In the genomic region with DNA sequence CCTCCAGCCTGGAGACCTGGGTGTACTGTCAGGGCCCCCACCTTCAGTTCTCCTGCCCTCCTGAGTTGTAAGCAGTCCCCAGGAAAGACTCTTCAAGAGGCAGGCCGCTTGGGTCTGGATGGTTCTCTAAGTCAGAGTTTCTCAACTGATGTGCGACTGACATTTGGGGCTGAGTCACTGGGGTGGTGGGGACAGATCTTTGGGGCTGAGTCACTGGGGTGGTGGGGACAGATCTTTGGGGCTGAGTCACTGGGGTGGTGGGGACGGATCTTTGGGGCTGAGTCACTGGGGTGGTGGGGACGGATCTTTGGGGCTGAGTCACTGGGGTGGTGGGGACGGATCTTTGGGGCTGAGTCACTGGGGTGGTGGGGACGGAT, we compare ENCODE assay signal across 13 cellular contexts. TPM values are rescaled to one million over a fixed set of nuclear protein-coding genes. Genes with fewer than 3 reads are reported as not detected.
DNase-seq lines count a peak whose midpoint lies in the region; ATAC-seq and TF ChIP-seq lines count a peak whose summit lies in the region.
"Not testable (repeated sequence)": the region's sequence is repeated elsewhere in the genome, so short reads cannot be mapped to it uniquely, and the experiment has no call there.
"Had no signal": no experiment of that assay in that cellular context is flagged by ENCODE, and none has a peak within 500 bp of the region (broad histone marks: within the 10 kb centered on the region; RNA-seq: fewer than 3 reads in every experiment).

No MANE protein-coding gene starts in this region.

- peak overlapping the region; percentile 62 for H3K4me2 ChIP-seq in PC-3 (ENCODE audit: low read length)
- not testable (repeated sequence) for H3K4me2 ChIP-seq in fibroblast of lung (ENCODE audit: extremely low read depth, insufficient read depth, low read length)

- H3F3A ChIP-seq in PC-3 (ENCODE audit: low read length, unreplicated experiment) = not testable (repeated sequence)

- H3K27me3 ChIP-seq in AG04450 (ENCODE audit: control insufficient read depth, insufficient read depth, low read length); PC-3 (ENCODE audit: low read length); fibroblast of lung (ENCODE audit: control insufficient read depth, insufficient read depth, low read length): not testable (repeated sequence)

- not testable (repeated sequence) for BruUV-seq in PC-3 (replicated peaks; lab: Mats Ljungman, UMichigan)

- TF ChIP-seq CTCF in AG04450 (IDR thresholded peaks at IDR 0.05; ENCODE audit: low read depth, low read length); HFFc6 (IDR thresholded peaks at IDR 0.05); PC-3 (conservative IDR thresholded peaks at IDR 0.05; ENCODE audit: low read depth, low read length); fibroblast of lung (conservative IDR thresholded peaks at IDR 0.05 in 1 of 2, IDR thresholded peaks at IDR 0.05 in 1 of 2; ENCODE audit: low read depth in 1 of 2, low read length in 2 of 2): not testable (repeated sequence)

- POLR2A ChIA-PET in AG04450 (lab: Yijun Ruan, JAX); PC-3 (lab: Charles Lee; ENCODE audit: unreplicated experiment); activated CD4-positive, alpha-beta T cell treated with anti-CD3 and anti-CD28 coated beads for 36 hours (lab: Charles Lee): not testable (repeated sequence)

- H3K9ac ChIP-seq in PC-3 (ENCODE audit: low read length) = peak overlapping the region; percentile 4
- not testable (repeated sequence) for H3K9ac ChIP-seq in fibroblast of lung (ENCODE audit: insufficient read depth, low read length)

- not testable (repeated sequence) for H4K20me1 ChIP-seq in PC-3 (ENCODE audit: low read length); fibroblast of lung (ENCODE audit: control insufficient read depth, extremely low read depth, insufficient read depth, low read length)

- H3K4me3 ChIP-seq in AG04450 (ENCODE audit: low read depth, low read length); PC-3 (ENCODE audit: low read length); fibroblast of lung (replicated peaks in 1 of 4; ENCODE audit: control extremely low read depth in 1 of 4, insufficient read depth in 1 of 4, low read depth in 3 of 4, low read length in 4 of 4): not testable (repeated sequence)

- intact Hi-C loops in PC-3 (cut with micrococcal nuclease); activated CD4-positive, alpha-beta T cell treated with anti-CD3 and anti-CD28 coated beads for 36 hours (cut with DNase I, micrococcal nuclease); activated naive CD4-positive, alpha-beta T cell treated with anti-CD3 and anti-CD28 coated beads for 36 hours (cut with micrococcal nuclease): not testable (repeated sequence)

- H3K27ac Mint-ChIP-seq in HFFc6; activated CD4-positive, alpha-beta T cell treated with anti-CD3 and anti-CD28 coated beads for 36 hours; activated naive CD4-positive, alpha-beta T cell treated with anti-CD3 and anti-CD28 coated beads for 36 hours: not testable (repeated sequence)

- peaks cover 29% of the 10 kb centered on the region for H3K36me3 Mint-ChIP-seq in HFFc6 (ENCODE audit: low read depth)
- not testable (repeated sequence) for H3K36me3 Mint-ChIP-seq in activated CD4-positive, alpha-beta T cell treated with anti-CD3 and anti-CD28 coated beads for 36 hours (ENCODE audit: low read depth); activated naive CD4-positive, alpha-beta T cell treated with anti-CD3 and anti-CD28 coated beads for 36 hours (ENCODE audit: low read depth)

- not testable (repeated sequence) for DNase-seq in AG04450 (ENCODE audit: low read depth, low spot score)
- peak; percentile 24 for DNase-seq in HFFc6
- DNase-seq in PC-3 = peak; percentile 82
- DNase-seq in activated CD4-positive, alpha-beta T cell treated with anti-CD3 and anti-CD28 coated beads for 36 hours = peak; percentile 56
- peak; percentile 9 for DNase-seq in activated naive CD4-positive, alpha-beta T cell treated with anti-CD3 and anti-CD28 coated beads for 36 hours
- peak; percentile 52 to 79 for DNase-seq in fibroblast of lung (ENCODE audit: low read depth in 2 of 2)
- DNase-seq in renal cortical epithelial cell (ENCODE audit: low read depth) = peak; percentile 63
- DNase-seq in stimulated activated CD8-positive, alpha-beta memory T cell treated with anti-CD3 and anti-CD28 coated beads, Interleukin-15, amount 100 ng/mL, for 48 hours (ENCODE audit: low read depth in 2 of 2) = peak; percentile 19 to 40

- peak overlapping the region; percentile 33 for H3K27ac ChIP-seq in AG04450 (ENCODE audit: low read depth, low read length)
- peak overlapping the region; percentile 96 for H3K27ac ChIP-seq in PC-3 (ENCODE audit: low read length)
- not testable (repeated sequence) for H3K27ac ChIP-seq in fibroblast of lung (ENCODE audit: insufficient read depth, low read length)

- not testable (repeated sequence) for H3K27me3 Mint-ChIP-seq in HFFc6 (ENCODE audit: insufficient read depth); activated naive CD4-positive, alpha-beta T cell treated with anti-CD3 and anti-CD28 coated beads for 36 hours (ENCODE audit: low read depth)
- H3K27me3 Mint-ChIP-seq in activated CD4-positive, alpha-beta T cell treated with anti-CD3 and anti-CD28 coated beads for 36 hours = peaks cover 13% of the 10 kb centered on the region

- not testable (repeated sequence) for H3K79me2 ChIP-seq in PC-3 (ENCODE audit: low read length); fibroblast of lung (ENCODE audit: control insufficient read depth, insufficient read depth, low read length)

- not testable (repeated sequence) for H3K36me3 ChIP-seq in PC-3 (ENCODE audit: low read depth, low read length); fibroblast of lung (ENCODE audit: control insufficient read depth, insufficient read depth, low read length)

- H3K9me3 ChIP-seq in AG04450 (ENCODE audit: control insufficient read depth, insufficient read depth, low read length) = peaks cover 12% of the 10 kb centered on the region
- H3K9me3 ChIP-seq in PC-3 (ENCODE audit: low read length); fibroblast of lung (ENCODE audit: control insufficient read depth, insufficient read depth, low read depth, low read length): not testable (repeated sequence)

- ATAC-seq in PC-3 = peak; percentile 84
- peak; percentile 74 for ATAC-seq in activated CD4-positive, alpha-beta T cell treated with anti-CD3 and anti-CD28 coated beads for 36 hours

- peaks cover 36% of the 10 kb centered on the region for H3K4me1 ChIP-seq in PC-3 (ENCODE audit: insufficient read depth, low read length)
- not testable (repeated sequence) for H3K4me1 ChIP-seq in fibroblast of lung (ENCODE audit: control insufficient read depth, extremely low read depth, insufficient read depth, low read length)

- peaks cover 25% of the 10 kb centered on the region for H3K9me3 Mint-ChIP-seq in HFFc6
- not testable (repeated sequence) for H3K9me3 Mint-ChIP-seq in activated CD4-positive, alpha-beta T cell treated with anti-CD3 and anti-CD28 coated beads for 36 hours (ENCODE audit: low read depth)
- peaks cover 12% of the 10 kb centered on the region for H3K9me3 Mint-ChIP-seq in activated naive CD4-positive, alpha-beta T cell treated with anti-CD3 and anti-CD28 coated beads for 36 hours

- peaks cover 42% of the 10 kb centered on the region for H3K4me1 Mint-ChIP-seq in HFFc6 (ENCODE audit: low read depth)
- not testable (repeated sequence) for H3K4me1 Mint-ChIP-seq in activated CD4-positive, alpha-beta T cell treated with anti-CD3 and anti-CD28 coated beads for 36 hours; activated naive CD4-positive, alpha-beta T cell treated with anti-CD3 and anti-CD28 coated beads for 36 hours (ENCODE audit: low read depth)

- not testable (repeated sequence) for H2AFZ ChIP-seq in PC-3 (ENCODE audit: low read length); fibroblast of lung (ENCODE audit: low read length)

- not testable (repeated sequence) for H3K9me2 ChIP-seq in PC-3 (replicated peaks; ENCODE audit: low read length)

- not testable (repeated sequence) for H3K4me3 Mint-ChIP-seq in HFFc6; activated CD4-positive, alpha-beta T cell treated with anti-CD3 and anti-CD28 coated beads for 36 hours; activated naive CD4-positive, alpha-beta T cell treated with anti-CD3 and anti-CD28 coated beads for 36 hours

- CTCF ChIA-PET in AG04450 (lab: Charles Lee) = interaction anchor here (0.5 kb wide), 1 partner anchor 25 kb away, joined by 3 read pairs; no protein-coding TSS in a partner anchor
- CTCF ChIA-PET in PC-3 (lab: Charles Lee); activated CD4-positive, alpha-beta T cell treated with anti-CD3 and anti-CD28 coated beads for 36 hours (lab: Charles Lee); activated naive CD4-positive, alpha-beta T cell treated with anti-CD3 and anti-CD28 coated beads for 36 hours (lab: Charles Lee): not testable (repeated sequence)

RNA-seq across cellular contexts. Expression of gene APCDD1L, which starts 26.8 kb away (rescaled TPM):
- polyA plus RNA-seq in AG04450 (2011; rRNA removed) = 8.6 and 14.5 TPM in 2 replicates
- polyA minus RNA-seq in AG04450 (2011; rRNA and poly(A)+ RNA removed) = 8.3 and 10.1 TPM in 2 replicates
- total RNA-seq in HFFc6 (2021; fragmentation: NEBNext Ultra II Directional; extraction: Animal tissue kit (Norgen Biotek cat#: 25700)) = 10 to 100 TPM; 14.5 to 43.3 (median 34.9) TPM
- total RNA-seq in PC-3 (2014; rRNA removed) = 2.0 and 4.9 TPM in 2 replicates
- total RNA-seq in activated CD4-positive, alpha-beta T cell treated with anti-CD3 and anti-CD28 coated beads for 36 hours = not detected
- not detected for total RNA-seq in activated naive CD4-positive, alpha-beta T cell treated with anti-CD3 and anti-CD28 coated beads for 36 hours
- total RNA-seq in fibroblast of lung = 0.99 and 1.0 TPM in 2 replicates
- 0.18 and 1.6 TPM in 2 replicates for polyA plus RNA-seq in fibroblast of lung
- polyA plus RNA-seq in fibroblast of lung (2012) = 0.72 and 3.5 TPM in 2 replicates
- 0.47 and 2.5 TPM in 2 replicates for polyA minus RNA-seq in fibroblast of lung (ENCODE audit: low replicate concordance)
- total RNA-seq in renal cortical epithelial cell = 5.7 and 13.7 TPM in 2 replicates
- total RNA-seq: A673, HT-29, mononuclear cell, neural crest cell, upper lobe of right lung had no signal
